17 cellular contexts compared by ENCODE assay signal in the genomic region with DNA sequence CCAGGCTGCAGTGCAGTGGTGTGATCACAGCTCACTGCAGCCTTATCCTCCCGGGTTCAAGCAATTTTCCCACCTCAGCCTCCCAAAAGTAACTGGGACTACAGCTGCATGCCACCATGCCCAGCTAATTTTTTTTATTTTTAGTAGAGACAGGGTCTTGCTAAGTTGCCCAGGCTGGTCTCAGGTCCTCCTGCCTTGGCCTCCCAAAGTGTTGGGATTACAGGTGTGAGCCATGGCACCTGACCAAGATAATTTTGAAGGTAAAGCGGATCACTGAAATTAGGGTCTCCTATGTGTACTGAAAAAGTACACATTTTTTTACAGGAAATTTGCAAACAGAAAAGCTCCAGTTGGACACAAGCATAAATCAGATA.
"Had no signal": no experiment of that assay in that cellular context is flagged by ENCODE, and none has a peak within 500 bp of the region (broad histone marks: within the 10 kb centered on the region; RNA-seq: fewer than 3 reads in every experiment).

No MANE protein-coding gene starts in this region.

- H3K9me3 Mint-ChIP-seq: activated B cell treated with CpG ODN at 0.5 μM for 24 hours; activated CD4-positive, alpha-beta T cell treated with anti-CD3 and anti-CD28 coated beads, Interleukin-2, amount 10 ng/mL, durations not matched to agents 24 days and 14 days; activated naive CD4-positive, alpha-beta T cell treated with anti-CD3 and anti-CD28 coated beads, Interleukin-2, amount 50 U/mL, for 72 hours; T-helper 2 cell treated with Interferon-gamma antibody and Interleukin-4, amounts not matched to agents 5 μg/mL and 100 μg/mL, for 36 hours had no signal

- H3K9me3 ChIP-seq: body of pancreas, esophagus squamous epithelium, suprapubic skin had no signal

- H3K27me3 Mint-ChIP-seq: activated B cell treated with CpG ODN at 0.5 μM for 24 hours; activated CD4-positive, alpha-beta T cell treated with anti-CD3 and anti-CD28 coated beads, Interleukin-2, amount 10 ng/mL, durations not matched to agents 24 days and 14 days had no signal

- H3K4me3 ChIP-seq: body of pancreas, esophagus squamous epithelium, suprapubic skin had no signal

- H3K4me3 Mint-ChIP-seq: activated B cell treated with CpG ODN at 0.5 μM for 24 hours; activated CD4-positive, alpha-beta T cell treated with anti-CD3 and anti-CD28 coated beads, Interleukin-2, amount 10 ng/mL, durations not matched to agents 24 days and 14 days; activated CD8-positive, alpha-beta T cell treated with anti-CD3 and anti-CD28 coated beads, Interleukin-2, amount 10 ng/mL, durations not matched to agents 7 days and 5 days; T-helper 2 cell treated with Interferon-gamma antibody and Interleukin-4, amounts not matched to agents 5 μg/mL and 100 μg/mL, for 36 hours had no signal

- H3K4me1 ChIP-seq: body of pancreas had no signal

- H3K27ac ChIP-seq: suprapubic skin had no signal

- H3K36me3 ChIP-seq: suprapubic skin had no signal

- H3K27ac Mint-ChIP-seq: activated B cell treated with CpG ODN at 0.5 μM for 24 hours; activated CD4-positive, alpha-beta T cell treated with anti-CD3 and anti-CD28 coated beads, Interleukin-2, amount 10 ng/mL, durations not matched to agents 24 days and 14 days; activated CD8-positive, alpha-beta T cell treated with anti-CD3 and anti-CD28 coated beads, Interleukin-2, amount 10 ng/mL, durations not matched to agents 7 days and 5 days; T-helper 2 cell treated with Interferon-gamma antibody and Interleukin-4, amounts not matched to agents 5 μg/mL and 100 μg/mL, for 36 hours had no signal

- DNase-seq: activated B cell treated with CpG ODN at 0.5 μM for 24 hours; activated CD4-positive, alpha-beta T cell treated with anti-CD3 and anti-CD28 coated beads, Interleukin-2, amount 10 ng/mL, durations not matched to agents 24 days and 14 days; activated CD8-positive, alpha-beta memory T cell treated with anti-CD3 and anti-CD28 coated beads, Interleukin-2, amount 50 U/mL, for 4 hours; activated CD8-positive, alpha-beta T cell treated with anti-CD3 and anti-CD28 coated beads, Interleukin-2, amount 10 ng/mL, durations not matched to agents 7 days and 5 days; activated effector memory CD4-positive, alpha-beta T cell treated with anti-CD3 and anti-CD28 coated beads, Interleukin-2, amount 50 U/mL, for 16 hours; activated T-cell treated with anti-CD3 and anti-CD28 coated beads, Interleukin-2, amount 50 U/mL, for 48 hours; amygdala; body of pancreas; caudate nucleus; esophagus squamous epithelium; hypothalamus; left ventricle myocardium superior; mesendoderm; stimulated activated naive CD8-positive, alpha-beta T cell treated with anti-CD3 and anti-CD28 coated beads, Interleukin-15, Interleukin-2, amounts not matched to agents 100 U/mL and 50 U/mL, for 24 hours had no signal

- H3K27me3 ChIP-seq: body of pancreas, esophagus squamous epithelium, suprapubic skin had no signal
